In the genomic region with DNA sequence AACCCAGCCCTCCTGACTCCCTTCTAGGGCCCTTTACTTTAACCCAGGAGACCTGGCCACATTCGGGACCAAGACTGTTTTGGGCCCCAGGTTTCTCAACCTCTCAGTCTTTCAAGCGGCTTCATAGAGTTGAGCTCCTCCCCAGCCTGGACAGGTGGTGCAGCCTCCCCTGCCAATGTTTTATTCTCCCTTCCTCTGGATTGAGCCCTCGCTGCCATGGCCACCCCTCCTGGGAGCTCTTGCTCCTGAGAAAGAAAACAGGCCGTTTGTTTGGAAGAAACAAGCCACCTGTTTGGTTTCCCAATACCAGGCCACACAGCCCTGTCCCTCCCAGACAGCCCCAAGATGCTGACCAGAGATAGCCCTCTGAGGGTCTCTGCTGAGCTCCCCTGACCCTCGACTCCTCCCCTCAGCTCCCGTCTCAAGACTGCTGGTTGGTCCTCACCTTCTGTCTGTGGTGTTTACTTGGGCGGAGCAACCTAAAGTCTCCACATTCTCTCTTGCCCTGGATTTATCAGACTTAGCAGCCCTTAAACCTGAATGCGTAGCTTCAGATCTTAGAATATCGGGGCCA, we compare ENCODE assay signal across 15 cellular contexts. TPM values are rescaled to one million over a fixed set of nuclear protein-coding genes. Genes with fewer than 3 reads are reported as not detected.
DNase-seq lines count a peak whose midpoint lies in the region; ATAC-seq and TF ChIP-seq lines count a peak whose summit lies in the region.
"Had no signal": no experiment of that assay in that cellular context is flagged by ENCODE, and none has a peak within 500 bp of the region (broad histone marks: within the 10 kb centered on the region; RNA-seq: fewer than 3 reads in every experiment).

No MANE protein-coding gene starts in this region.

- no TSS peak for BruUV-seq in OCI-LY7 (replicated peaks; lab: Mats Ljungman, UMichigan)

- peak overlapping the region; percentile 72 for H3K27ac Mint-ChIP-seq in activated naive CD4-positive, alpha-beta T cell treated with anti-CD3 and anti-CD28 coated beads, Interleukin-2, amount 10 ng/mL, durations not matched to agents 7 days and 5 days
- peak overlapping the region in 2 of 6 donors; percentile 65 to 74 for H3K27ac Mint-ChIP-seq in immature natural killer cell
- H3K27ac Mint-ChIP-seq in stimulated activated memory B cell treated with anti-CD40 and anti-IgM and Interleukin-4, amounts not matched to agents 10 μg/mL and 1 μg/mL and 100 μg/mL, for 72 hours, result no peak overlapping the region
- H3K27ac Mint-ChIP-seq: memory B cell; T-helper 1 cell treated with Interleukin-12 subunit alpha and Interleukin-12 subunit beta and Interleukin-4 antibody, amounts not matched to agents 30 μg/mL and 1 μg/mL, for 36 hours had no signal

- intact Hi-C loops in OCI-LY7 (cut with micrococcal nuclease; ENCODE audit: unreplicated experiment), result no loop called here
- intact Hi-C loops in transverse colon (cut with DNase I; ENCODE audit: low total_unique reads), result no loop called here

- in situ Hi-C loops in transverse colon (cut with MboI; ENCODE audit: low pct_ligation_motif_present in 1 of 4, low pct_unique_long_range_greater_than_20kb in 1 of 4, low sequenced_read_pairs in 3 of 4), result loop anchor here in 2 of 4 donors (10.0 kb wide), 1 partner anchor 118 kb away; no protein-coding TSS in a partner anchor

- no peaks in the 10 kb centered on the region for H3K4me1 ChIP-seq in OCI-LY7 (ENCODE audit: insufficient read depth, low read length, poor library complexity, severe bottlenecking)
- H3K4me1 ChIP-seq in transverse colon, result peaks cover 7 to 72% (median 46%) of the 10 kb centered on the region in 4 donors

- H3K79me2 ChIP-seq in OCI-LY7 (ENCODE audit: insufficient read depth, low read depth, low read length), result no peaks in the 10 kb centered on the region

- whole genome bisulfite sequencing in transverse colon (ENCODE audit: low coverage in 1 of 2), 2 donors, result 70 to 84% methylated on average over 3 to 9 of the region's 9 CpGs

- H2AFZ ChIP-seq in OCI-LY7 (ENCODE audit: low read length), result peak overlapping the region; percentile 40; the same call in 1 of the 2 replicates

- no peak overlapping the region for H3K27ac ChIP-seq in OCI-LY7 (ENCODE audit: low read depth, low read length, poor library complexity, severe bottlenecking)
- peak overlapping the region; percentile 91 to 98 (median 96) for H3K27ac ChIP-seq in transverse colon
- H3K27ac ChIP-seq: testis had no signal

- no peaks in the 10 kb centered on the region for H4K20me1 ChIP-seq in OCI-LY7 (ENCODE audit: insufficient read depth, low read length)

- H3K27me3 Mint-ChIP-seq in activated naive CD4-positive, alpha-beta T cell treated with anti-CD3 and anti-CD28 coated beads, Interleukin-2, amount 10 ng/mL, durations not matched to agents 7 days and 5 days, result peaks cover 67% of the 10 kb centered on the region
- H3K27me3 Mint-ChIP-seq in immature natural killer cell (ENCODE audit: low read depth in 3 of 3), result peaks cover 7 to 11% (median 8%) of the 10 kb centered on the region in 3 donors
- H3K27me3 Mint-ChIP-seq in stimulated activated memory B cell treated with anti-CD40 and anti-IgM and Interleukin-4, amounts not matched to agents 10 μg/mL and 1 μg/mL and 100 μg/mL, for 72 hours, result peaks cover 63% of the 10 kb centered on the region

- CTCF ChIA-PET in activated naive CD4-positive, alpha-beta T cell treated with anti-CD3 and anti-CD28 coated beads, Interleukin-2, amount 10 ng/mL, durations not matched to agents 7 days and 5 days (lab: Charles Lee), result interaction anchor here (0.9 to 2.7 kb wide), 6 partner anchors 9 to 147 kb away, joined by 3 to 11 read pairs (median 4); no protein-coding TSS in a partner anchor
- CTCF ChIA-PET in OCI-LY7 (lab: Charles Lee; ENCODE audit: unreplicated experiment), result no interaction called here

- no peaks in the 10 kb centered on the region for H3K9me3 Mint-ChIP-seq in activated naive CD4-positive, alpha-beta T cell treated with anti-CD3 and anti-CD28 coated beads, Interleukin-2, amount 10 ng/mL, durations not matched to agents 7 days and 5 days
- no peaks in the 10 kb centered on the region for H3K9me3 Mint-ChIP-seq in immature natural killer cell
- H3K9me3 Mint-ChIP-seq in stimulated activated memory B cell treated with anti-CD40 and anti-IgM and Interleukin-4, amounts not matched to agents 10 μg/mL and 1 μg/mL and 100 μg/mL, for 72 hours, result no peaks in the 10 kb centered on the region
- H3K9me3 Mint-ChIP-seq: memory B cell; T-helper 1 cell treated with Interleukin-12 subunit alpha and Interleukin-12 subunit beta and Interleukin-4 antibody, amounts not matched to agents 30 μg/mL and 1 μg/mL, for 36 hours had no signal

- no peak for ATAC-seq in HG03521 (IDR thresholded peaks at IDR 0.05; ENCODE audit: unreplicated experiment)
- no peak for ATAC-seq in stimulated activated memory B cell treated with anti-CD40 and anti-IgM and Interleukin-4, amounts not matched to agents 10 μg/mL and 1 μg/mL and 100 μg/mL, for 72 hours
- ATAC-seq: sciatic nerve had no signal

- peak overlapping the region; percentile 56 for H3K4me3 Mint-ChIP-seq in activated naive CD4-positive, alpha-beta T cell treated with anti-CD3 and anti-CD28 coated beads, Interleukin-2, amount 10 ng/mL, durations not matched to agents 7 days and 5 days
- H3K4me3 Mint-ChIP-seq in immature natural killer cell, result peak overlapping the region in 3 of 5 donors; percentile 75 to 79 (median 77)
- no peak overlapping the region for H3K4me3 Mint-ChIP-seq in stimulated activated memory B cell treated with anti-CD40 and anti-IgM and Interleukin-4, amounts not matched to agents 10 μg/mL and 1 μg/mL and 100 μg/mL, for 72 hours
- H3K4me3 Mint-ChIP-seq: memory B cell had no signal

- H3K9me3 ChIP-seq in OCI-LY7 (ENCODE audit: low read length) (no peaks in the 10 kb centered on the region), transverse colon (no peaks in the 10 kb centered on the region)
- H3K9me3 ChIP-seq: testis had no signal

- H3K4me1 Mint-ChIP-seq in activated naive CD4-positive, alpha-beta T cell treated with anti-CD3 and anti-CD28 coated beads, Interleukin-2, amount 10 ng/mL, durations not matched to agents 7 days and 5 days, result peaks cover 57% of the 10 kb centered on the region
- peaks cover 32 to 34% of the 10 kb centered on the region in 2 donors for H3K4me1 Mint-ChIP-seq in immature natural killer cell
- peaks cover 28% of the 10 kb centered on the region for H3K4me1 Mint-ChIP-seq in stimulated activated memory B cell treated with anti-CD40 and anti-IgM and Interleukin-4, amounts not matched to agents 10 μg/mL and 1 μg/mL and 100 μg/mL, for 72 hours

- POLR2A ChIA-PET in OCI-LY7 (lab: Charles Lee), result no interaction called here

- no peaks in the 10 kb centered on the region for H3K36me3 ChIP-seq in OCI-LY7 (ENCODE audit: insufficient read depth, low read length)
- no peaks in the 10 kb centered on the region for H3K36me3 ChIP-seq in transverse colon

- TF ChIP-seq CTCF in OCI-LY7 (conservative IDR thresholded peaks at IDR 0.05; ENCODE audit: low read length), result no peak
- TF ChIP-seq CTCF in transverse colon (IDR thresholded peaks at IDR 0.05), result no peak

- no peaks in the 10 kb centered on the region for H3K36me3 Mint-ChIP-seq in activated naive CD4-positive, alpha-beta T cell treated with anti-CD3 and anti-CD28 coated beads, Interleukin-2, amount 10 ng/mL, durations not matched to agents 7 days and 5 days
- peaks cover 0 to 4% (median 0%) of the 10 kb centered on the region in 3 donors for H3K36me3 Mint-ChIP-seq in immature natural killer cell
- no peaks in the 10 kb centered on the region for H3K36me3 Mint-ChIP-seq in stimulated activated memory B cell treated with anti-CD40 and anti-IgM and Interleukin-4, amounts not matched to agents 10 μg/mL and 1 μg/mL and 100 μg/mL, for 72 hours
- H3K36me3 Mint-ChIP-seq: memory B cell had no signal

- no peaks in the 10 kb centered on the region for H3K9me2 ChIP-seq in OCI-LY7 (ENCODE audit: insufficient read depth, low read length)

- no peaks in the 10 kb centered on the region for H3K27me3 ChIP-seq in transverse colon
- H3K27me3 ChIP-seq: testis had no signal

- no peak overlapping the region for H3K4me2 ChIP-seq in OCI-LY7 (ENCODE audit: low read length)

- no peak for TF ChIP-seq POLR2A in transverse colon (IDR thresholded peaks at IDR 0.05)

- DNase-seq in activated naive CD4-positive, alpha-beta T cell treated with anti-CD3 and anti-CD28 coated beads, Interleukin-2, amount 10 ng/mL, durations not matched to agents 7 days and 5 days, result no peak
- DNase-seq in activated naive CD4-positive, alpha-beta T cell treated with anti-CD3 and anti-CD28 coated beads, Interleukin-2, amount 50 U/mL, for 16 hours, result no peak
- DNase-seq in OCI-LY7 (ENCODE audit: low spot score) (no peak), immature natural killer cell (no peak), transverse colon (no peak), mesenteric fat pad (ENCODE audit: low spot score) (no peak)
- DNase-seq: anterior cingulate cortex, NCI-H1092 treated with DMSO at 0.1 percent for 48 hours, testis had no signal

- H3K4me3 ChIP-seq in OCI-LY7 (ENCODE audit: low read depth, low read length, poor library complexity, severe bottlenecking) (no peak overlapping the region), transverse colon (no peak overlapping the region)
- H3K4me3 ChIP-seq: testis had no signal

- no peak for TF ChIP-seq EP300 in transverse colon (IDR thresholded peaks at IDR 0.05; ENCODE audit: low read depth)

RNA-seq across cellular contexts. Expression of gene TMEM51, which starts 3.3 kb away (rescaled TPM):
- not detected in 2 replicates for total RNA-seq in OCI-LY7 (2014; rRNA removed; shearing (Covaris generic))
- total RNA-seq in OCI-LY7 (2022) (not detected in 2 replicates), transverse colon (10 to 100 TPM; 17.7 to 32.9 (median 22.9) TPM), mesenteric fat pad (4.3 TPM)
- polyA plus RNA-seq in immature natural killer cell, result not detected
- total RNA-seq: activated CD8-positive, alpha-beta memory T cell treated with anti-CD3 and anti-CD28 coated beads for 36 hours had no signal
